Comparison of ENCODE assay signal across 17 cellular contexts in genomic region chr16:83348991-83349390, GRCh38.
DNase-seq lines count a peak whose midpoint lies in the region; ATAC-seq, FAIRE-seq and TF ChIP-seq lines count a peak whose summit lies in the region.
"Had no signal": no experiment of that assay in that cellular context is flagged by ENCODE, and none has a peak within 500 bp of the region (broad histone marks: within the 10 kb centered on the region; RNA-seq: fewer than 3 reads in every experiment).

No MANE protein-coding gene starts in this region.

- POLR2A ChIA-PET in HepG2 (lab: Yijun Ruan, JAX): no interaction called here

- intact Hi-C loops in HepG2 (cut with micrococcal nuclease; ENCODE audit: unreplicated experiment) (no loop called here), right lobe of liver (cut with DNase I) (no loop called here)

- no peak overlapping the region for H3K27ac ChIP-seq in HepG2 (ENCODE audit: extremely low read length, insufficient read depth, low read length)
- H3K27ac ChIP-seq in right lobe of liver: no peak overlapping the region
- H3K27ac ChIP-seq: BLaER1 had no signal

- no peak for ATAC-seq in HepG2
- ATAC-seq in right lobe of liver: no peak
- ATAC-seq in HG02938 (IDR thresholded peaks at IDR 0.05; ENCODE audit: unreplicated experiment): no peak

- DNase-seq in HepG2 (ENCODE audit: low spot score): no peak
- DNase-seq in right lobe of liver: no peak
- peak; percentile 25 for DNase-seq in SK-MEL-5 (ENCODE audit: low read depth, low spot score)
- DNase-seq in astrocyte of the spinal cord (ENCODE audit: low read depth, low spot score): peak; percentile 28
- peak; percentile 61 for DNase-seq in renal cortical epithelial cell (ENCODE audit: low read depth)
- no peak for DNase-seq in NCI-H510A (lab: John Stamatoyannopoulos, UW)
- no peak for DNase-seq in hippocampal formation (lab: John Stamatoyannopoulos, UW)
- DNase-seq: 8988T; AML-193; CD4-positive, CD25-positive, alpha-beta regulatory T cell; DMS 273 treated with DMSO at 0.1 percent for 48 hours; GDM1 had no signal

- TF ChIP-seq POLR2A in HepG2 (IDR thresholded peaks at IDR 0.05; ENCODE audit: insufficient read depth in 1 of 2, low read depth in 2 of 2, low read length in 2 of 2) (no peak), right lobe of liver (IDR thresholded peaks at IDR 0.05) (no peak)

- no peak for TF ChIP-seq RAD21 in HepG2 (CRISPR knock-in tag; IDR thresholded peaks at IDR 0.05)

- H3K4me1 ChIP-seq in HepG2 (ENCODE audit: insufficient read depth, low read length) (no peaks in the 10 kb centered on the region), right lobe of liver (no peaks in the 10 kb centered on the region)
- H3K4me1 ChIP-seq: BLaER1, HAP-1 had no signal

- H4K20me1 ChIP-seq in HepG2 (ENCODE audit: insufficient read depth, low read length): no peaks in the 10 kb centered on the region
- H4K20me1 ChIP-seq: BLaER1 had no signal

- H3K4me3 ChIP-seq in HepG2 (replicated peaks in 1 of 3; ENCODE audit: insufficient read depth in 1 of 3, low read depth in 2 of 3, low read length in 3 of 3) (no peak overlapping the region), right lobe of liver (no peak overlapping the region), astrocyte of the spinal cord (ENCODE audit: low read depth, low read length) (no peak overlapping the region)
- H3K4me3 ChIP-seq: BLaER1, HAP-1 had no signal

- no peak for TF ChIP-seq EP300 in HepG2 (IDR thresholded peaks at IDR 0.05; ENCODE audit: low read depth in 2 of 2, low read length in 2 of 2)
- TF ChIP-seq EP300 in HepG2 (CRISPR knock-in tag; IDR thresholded peaks at IDR 0.05; ENCODE audit: borderline replicate concordance): no peak

- H3K9ac ChIP-seq in HepG2 (ENCODE audit: insufficient read depth, low read depth, low read length): no peak overlapping the region
- H3K9ac ChIP-seq: BLaER1 had no signal

- in situ Hi-C loops in HepG2 (cut with HindIII; ENCODE audit: extremely low pct_ligation_motif_present, low pct_unique_long_range_greater_than_20kb) (no loop called here), SK-MEL-5 (cut with HindIII; ENCODE audit: low pct_unique_long_range_greater_than_20kb, low sequenced_read_pairs) (no loop called here), astrocyte of the spinal cord (cut with HindIII; ENCODE audit: low sequenced_read_pairs) (no loop called here)

- no peak overlapping the region for H2AFZ ChIP-seq in HepG2 (ENCODE audit: low read length)

- H3K36me3 ChIP-seq in HepG2 (replicated peaks in 1 of 2; ENCODE audit: control insufficient read depth in 1 of 2, insufficient read depth in 2 of 2, low read length in 2 of 2): no peaks in the 10 kb centered on the region
- H3K36me3 ChIP-seq in right lobe of liver: no peaks in the 10 kb centered on the region
- H3K36me3 ChIP-seq: BLaER1, HAP-1 had no signal

- CTCF ChIA-PET in HepG2 (lab: Yijun Ruan, JAX; ENCODE audit: low intra/inter-chr PET ratio, low total read pairs): no interaction called here

- no peaks in the 10 kb centered on the region for H3K9me3 ChIP-seq in HepG2 (ENCODE audit: low read length)
- no peaks in the 10 kb centered on the region for H3K9me3 ChIP-seq in right lobe of liver
- H3K9me3 ChIP-seq: BLaER1, HAP-1 had no signal

- no peak for FAIRE-seq in HepG2 (lab: Jason Lieb, UNC)
- FAIRE-seq: GM12892, H1 had no signal

- no peaks in the 10 kb centered on the region for H3K79me2 ChIP-seq in HepG2 (ENCODE audit: insufficient read depth, low read length)

- 37% methylated on average over 4 of the region's 5 CpGs for WGBS in HepG2 (ENCODE audit: low lambda C conversion rate)
- 56% methylated on average over 4 of the region's 5 CpGs for WGBS in right lobe of liver (ENCODE audit: insufficient coverage, low coverage, low lambda C conversion rate, missing lambda C conversion rate)

- H3K27me3 ChIP-seq in HepG2 (ENCODE audit: control insufficient read depth in 1 of 2, insufficient read depth in 2 of 2, low read length in 2 of 2) (peaks cover 0 to 5% of the 10 kb centered on the region in 2 experiments; a peak in 1 of 5 replicates), right lobe of liver (no peaks in the 10 kb centered on the region)
- H3K27me3 ChIP-seq: BLaER1 had no signal

- H3K4me2 ChIP-seq in HepG2 (ENCODE audit: low read depth, low read length): no peak overlapping the region
- H3K4me2 ChIP-seq: BLaER1 had no signal

- no TSS peak for BruUV-seq in HepG2 (replicated peaks; lab: Mats Ljungman, UMichigan)

- TF ChIP-seq CTCF in HepG2 (CRISPR knock-in tag; IDR thresholded peaks at IDR 0.05) (no peak), right lobe of liver (IDR thresholded peaks at IDR 0.05) (no peak), astrocyte of the spinal cord (IDR thresholded peaks at IDR 0.05; ENCODE audit: low read depth, low read length) (no peak)

TF ChIP-seq in HepG2, 621 proteins besides CTCF, POLR2A, EP300 and RAD21:
- TF ChIP-seq PITX1 (CRISPR knock-in tag; IDR thresholded peaks at IDR 0.05): no peak
- TF ChIP-seq, protein P1, sequence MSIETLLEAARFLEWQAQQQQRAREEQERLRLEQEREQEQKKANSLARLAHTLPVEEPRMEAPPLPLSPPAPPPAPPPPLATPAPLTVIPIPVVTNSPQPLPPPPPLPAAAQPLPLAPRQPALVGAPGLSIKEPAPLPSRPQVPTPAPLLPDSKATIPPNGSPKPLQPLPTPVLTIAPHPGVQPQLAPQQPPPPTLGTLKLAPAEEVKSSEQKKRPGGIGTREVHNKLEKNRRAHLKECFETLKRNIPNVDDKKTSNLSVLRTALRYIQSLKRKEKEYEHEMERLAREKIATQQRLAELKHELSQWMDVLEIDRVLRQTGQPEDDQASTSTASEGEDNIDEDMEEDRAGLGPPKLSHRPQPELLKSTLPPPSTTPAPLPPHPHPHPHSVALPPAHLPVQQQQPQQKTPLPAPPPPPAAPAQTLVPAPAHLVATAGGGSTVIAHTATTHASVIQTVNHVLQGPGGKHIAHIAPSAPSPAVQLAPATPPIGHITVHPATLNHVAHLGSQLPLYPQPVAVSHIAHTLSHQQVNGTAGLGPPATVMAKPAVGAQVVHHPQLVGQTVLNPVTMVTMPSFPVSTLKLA (IDR thresholded peaks at IDR 0.05): peak; percentile 47; the same call in 1 of the 2 replicates
- TF ChIP-seq REPIN1 (CRISPR knock-in tag; IDR thresholded peaks at IDR 0.05; ENCODE audit: borderline replicate concordance, low read depth): no peak
- no peak for TF ChIP-seq CBX2 (IDR thresholded peaks at IDR 0.05; ENCODE audit: low read depth, low read length)
- no peak for TF ChIP-seq CBX2 (CRISPR knock-in tag; IDR thresholded peaks at IDR 0.05; ENCODE audit: low read depth)
- no peak for TF ChIP-seq HNRNPLL (IDR thresholded peaks at IDR 0.05; ENCODE audit: low read depth, low read length, poor library complexity, severe bottlenecking)
TF ChIP-seq in HepG2: peak in this region for 1.

Comparison
In these comparisons a context has a peak if more than half of its experiments do, and no peak if none do; other contexts are left out.
1. DNase-seq: peak in SK-MEL-5 (single experiment), astrocyte of the spinal cord (single experiment) and renal cortical epithelial cell (single experiment); none in HepG2 (single experiment), right lobe of liver (0 of 3), NCI-H510A (single experiment) and hippocampal formation (0 of 2).